ENCODE assay signal across 9 cellular contexts in the genomic region with DNA sequence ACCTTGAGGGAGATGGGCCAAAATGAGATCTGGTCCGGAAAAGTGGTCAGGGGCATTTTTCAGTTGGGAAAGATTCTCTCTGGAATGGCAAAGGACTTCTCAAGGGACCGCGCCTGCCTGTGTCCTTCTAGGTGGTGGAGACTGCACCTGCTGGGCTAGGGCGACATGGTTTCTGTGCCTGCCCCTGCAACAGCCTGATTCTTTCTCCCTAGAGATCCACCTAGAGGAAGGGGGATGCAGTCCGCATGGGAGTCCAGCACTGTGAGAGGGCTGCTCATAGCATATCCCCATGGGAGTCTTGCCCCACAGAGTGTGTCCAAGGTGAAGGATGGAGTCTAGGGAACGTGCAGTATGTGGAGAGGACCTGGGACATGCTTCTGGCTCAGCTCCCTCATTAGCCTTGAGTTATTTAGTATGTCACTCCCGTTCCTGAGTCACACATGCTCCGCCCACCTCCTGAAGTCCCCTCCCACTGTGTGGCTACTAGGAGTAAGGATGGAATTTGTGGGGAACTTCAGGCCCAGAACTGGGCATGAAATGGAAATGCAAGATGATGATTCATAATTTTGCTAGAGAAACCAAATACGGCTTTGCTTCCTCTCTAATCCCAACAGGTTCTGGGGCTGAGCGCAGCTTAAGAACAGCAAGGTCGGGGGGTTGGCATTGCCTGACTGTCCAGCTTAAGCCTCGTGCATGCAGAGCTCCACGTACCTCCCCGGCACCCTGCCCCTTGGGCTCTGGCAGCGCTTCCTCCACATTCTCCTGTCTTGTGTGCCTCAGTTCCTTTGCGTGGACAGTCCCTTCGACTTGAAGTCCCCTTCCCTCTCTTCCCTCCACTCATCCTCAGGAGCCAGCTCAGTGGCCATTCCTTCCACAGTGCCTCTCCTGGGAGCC. TPM values are rescaled to one million over a fixed set of nuclear protein-coding genes. Genes with fewer than 3 reads are reported as not detected.
DNase-seq lines count a peak whose midpoint lies in the region; ATAC-seq and TF ChIP-seq lines count a peak whose summit lies in the region.
"Had no signal": no experiment of that assay in that cellular context is flagged by ENCODE, and none has a peak within 500 bp of the region (broad histone marks: within the 10 kb centered on the region; RNA-seq: fewer than 3 reads in every experiment).

No MANE protein-coding gene starts in this region.

- 0 out of 22 replicates have a peak, but pooled peaks cover 0 to 22% (median 0%) of the 10 kb centered on the region in 11 experiments for H4K20me1 ChIP-seq in BLaER1 treated with 17β-estradiol and CSF1 and Interleukin-3, amounts not matched to agents 10 nM and 100 nM

- TF ChIP-seq POLR2A in Peyer's patch (IDR thresholded peaks at IDR 0.05) (no peak), esophagus squamous epithelium (IDR thresholded peaks at IDR 0.05) (no peak)

- H3K36me3 ChIP-seq in BLaER1 treated with 17β-estradiol and CSF1 and Interleukin-3, amounts not matched to agents 10 nM and 100 nM = no peaks in the 10 kb centered on the region
- no peaks in the 10 kb centered on the region for H3K36me3 ChIP-seq in Peyer's patch
- H3K36me3 ChIP-seq in esophagus squamous epithelium = no peaks in the 10 kb centered on the region

- no peaks in the 10 kb centered on the region for H3K36me3 Mint-ChIP-seq in osteocyte (ENCODE audit: unreplicated experiment)

- H3K4me3 Mint-ChIP-seq in osteocyte (ENCODE audit: unreplicated experiment) = no peak overlapping the region

- H3K9ac ChIP-seq in BLaER1 treated with 17β-estradiol and CSF1 and Interleukin-3, amounts not matched to agents 10 nM and 100 nM = no peak overlapping the region

- no peaks in the 10 kb centered on the region for H3K27me3 ChIP-seq in BLaER1 treated with 17β-estradiol and CSF1 and Interleukin-3, amounts not matched to agents 10 nM and 100 nM
- H3K27me3 ChIP-seq in Peyer's patch = no peaks in the 10 kb centered on the region
- peaks cover 0 to 13% (median 0%) of the 10 kb centered on the region in 4 donors for H3K27me3 ChIP-seq in esophagus squamous epithelium

- peaks cover 5 to 9% (median 7%) of the 10 kb centered on the region in 11 experiments; a peak in 21 of 22 replicates for H3K9me3 ChIP-seq in BLaER1 treated with 17β-estradiol and CSF1 and Interleukin-3, amounts not matched to agents 10 nM and 100 nM (replicated peaks in 1 of 11)
- H3K9me3 ChIP-seq in Peyer's patch (no peaks in the 10 kb centered on the region), esophagus squamous epithelium (peaks cover 0 to 6% (median 0%) of the 10 kb centered on the region in 3 donors)

- H3K4me2 ChIP-seq in BLaER1 treated with 17β-estradiol and CSF1 and Interleukin-3, amounts not matched to agents 10 nM and 100 nM = peak overlapping the region; percentile 29 to 70 (median 49)

- TF ChIP-seq CTCF in Peyer's patch (IDR thresholded peaks at IDR 0.05) = no peak
- no peak for TF ChIP-seq CTCF in esophagus squamous epithelium (IDR thresholded peaks at IDR 0.05)
- TF ChIP-seq CTCF in osteocyte (IDR thresholded peaks at IDR 0.05) = no peak

- H3K4me1 ChIP-seq in BLaER1 treated with 17β-estradiol and CSF1 and Interleukin-3, amounts not matched to agents 10 nM and 100 nM = peaks cover 16 to 38% (median 23%) of the 10 kb centered on the region in 10 experiments
- H3K4me1 ChIP-seq in Peyer's patch = peaks cover 0 to 18% (median 0%) of the 10 kb centered on the region in 4 donors
- H3K4me1 ChIP-seq in esophagus squamous epithelium = peaks cover 16 to 29% (median 25%) of the 10 kb centered on the region in 3 donors

- peaks cover 6% of the 10 kb centered on the region for H3K9me3 Mint-ChIP-seq in osteocyte (ENCODE audit: unreplicated experiment)

- no peaks in the 10 kb centered on the region for H3K27me3 Mint-ChIP-seq in osteocyte (ENCODE audit: unreplicated experiment)

- DNase-seq in Peyer's patch (peak in 2 of 3 donors; percentile 26 to 62), esophagus squamous epithelium (lab: John Stamatoyannopoulos, UW) (no peak), osteocyte (ENCODE audit: extremely low spot score, unreplicated experiment) (no peak), NCI-H2029 treated with DMSO at 0.1 percent for 48 hours (lab: John Stamatoyannopoulos, UW) (no peak), AML-193 (lab: John Stamatoyannopoulos, UW) (no peak)
- no peak for DNase-seq in activated naive CD4-positive, alpha-beta T cell treated with anti-CD3 and anti-CD28 coated beads, Interleukin-2, amount 50 U/mL, for 16 hours
- DNase-seq: activated CD4-positive, alpha-beta T cell treated with anti-CD3 and anti-CD28 coated beads, Interleukin-2, amount 50 U/mL, for 48 hours had no signal

- 53 to 69% methylated on average over 14 to 17 of the region's 17 CpGs for WGBS in esophagus squamous epithelium, 2 donors

- H3K27ac Mint-ChIP-seq in osteocyte (ENCODE audit: unreplicated experiment) = peak overlapping the region; percentile 93

- intact Hi-C loops in esophagus squamous epithelium (cut with DNase I) = no loop called here

- H3K4me3 ChIP-seq in BLaER1 treated with 17β-estradiol and CSF1 and Interleukin-3, amounts not matched to agents 10 nM and 100 nM = no peak overlapping the region
- H3K4me3 ChIP-seq in Peyer's patch = no peak overlapping the region
- no peak overlapping the region for H3K4me3 ChIP-seq in esophagus squamous epithelium

- no peak for ATAC-seq in HG02678 (IDR thresholded peaks at IDR 0.05; ENCODE audit: unreplicated experiment)

- peaks cover 27% of the 10 kb centered on the region for H3K4me1 Mint-ChIP-seq in osteocyte (ENCODE audit: unreplicated experiment)

- no peak overlapping the region for H3K27ac ChIP-seq in BLaER1 treated with 17β-estradiol and CSF1 and Interleukin-3, amounts not matched to agents 10 nM and 100 nM
- H3K27ac ChIP-seq in Peyer's patch = no peak overlapping the region
- peak overlapping the region in 3 of 4 donors; percentile 35 to 83 (median 69) for H3K27ac ChIP-seq in esophagus squamous epithelium

RNA-seq across cellular contexts. Expression of gene GRIK4, which starts 35.0 kb away (rescaled TPM):
- total RNA-seq in Peyer's patch = 1 to 10 TPM in 1 of 4 donors, under 1 TPM in 1, not detected in 2; 0.40 to 2.5 TPM
- under 1 TPM in 2 of 4 donors, not detected in 2; 0.15 to 0.19 TPM for total RNA-seq in esophagus squamous epithelium
- 0.11 TPM in 1 of 2 replicates, not detected in the other for total RNA-seq in osteocyte

Comparison
In these comparisons a context has a peak if more than half of its experiments do, and no peak if none do; other contexts are left out.
1. H3K27ac ChIP-seq: peak in esophagus squamous epithelium (3 of 4); none in BLaER1 treated with 17β-estradiol and CSF1 and Interleukin-3, amounts not matched to agents 10 nM and 100 nM (0 of 11) and Peyer's patch (0 of 4).
2. DNase-seq: peak in Peyer's patch (2 of 3); none in esophagus squamous epithelium (single experiment), osteocyte (single experiment), activated naive CD4-positive, alpha-beta T cell treated with anti-CD3 and anti-CD28 coated beads, Interleukin-2, amount 50 U/mL, for 16 hours (single experiment), NCI-H2029 treated with DMSO at 0.1 percent for 48 hours (single experiment) and AML-193 (0 of 2).